In genomic region chr9:69758981-69759477, GRCh38 we compare ENCODE assay signal across 8 cellular contexts. TPM values are rescaled to one million over a fixed set of nuclear protein-coding genes. Genes with fewer than 3 reads are reported as not detected.
A peak's percentile ranks its signal among the peaks of the same experiment; 100 is the strongest.
DNase-seq lines count a peak whose midpoint lies in the region; ATAC-seq and TF ChIP-seq lines count a peak whose summit lies in the region.

No MANE protein-coding gene starts in this region.

- POLR2A ChIA-PET in Panc1 (lab: Charles Lee), result no interaction called here

- CTCF ChIA-PET in Panc1 (lab: Charles Lee), result no interaction called here

- no TSS peak for BruUV-seq in Panc1 (replicated peaks; lab: Mats Ljungman, UMichigan)

- H3K4me1 ChIP-seq in Panc1 (ENCODE audit: control insufficient read depth, insufficient read depth, low read length), result peaks cover 8% of the 10 kb centered on the region; the same call in 1 of the 2 replicates
- no peaks in the 10 kb centered on the region for H3K4me1 ChIP-seq in endodermal cell (ENCODE audit: control insufficient read depth, insufficient read depth, low read length)

- in situ Hi-C loops in Panc1 (cut with HindIII; ENCODE audit: low pct_unique_long_range_greater_than_20kb, low sequenced_read_pairs), result no loop called here

- H3K27ac Mint-ChIP-seq in endodermal cell, result peak overlapping the region; percentile 94
- peak overlapping the region; percentile 94 to 98 for H3K27ac Mint-ChIP-seq in natural killer cell treated with Interleukin-12 subunit alpha and Interleukin-12 subunit beta and Interleukin-15 and Interleukin-18, amount 100 ng/mL, for 72 hours

- H3K27ac ChIP-seq in Panc1 (ENCODE audit: low read length) (peak overlapping the region; percentile 90), endodermal cell (ENCODE audit: low read depth, low read length) (peak overlapping the region; percentile 88)

- H3K27me3 Mint-ChIP-seq in endodermal cell (ENCODE audit: insufficient read depth), result no peaks in the 10 kb centered on the region
- H3K27me3 Mint-ChIP-seq in natural killer cell treated with Interleukin-12 subunit alpha and Interleukin-12 subunit beta and Interleukin-15 and Interleukin-18, amount 100 ng/mL, for 72 hours, result no peaks in the 10 kb centered on the region

- H3K4me3 ChIP-seq in H7 (ENCODE audit: insufficient read depth, low read depth, low read length), result peak overlapping the region; percentile 83
- H3K4me3 ChIP-seq in Panc1 (ENCODE audit: low read depth in 2 of 2, low read length in 2 of 2), result peak overlapping the region; percentile 76 to 88
- H3K4me3 ChIP-seq in endodermal cell (ENCODE audit: low read length), result peak overlapping the region; percentile 100

- intact Hi-C loops in Panc1 (cut with micrococcal nuclease; ENCODE audit: unreplicated experiment), result loop anchor here (5.0 kb wide), 1 partner anchor 123 kb away; no protein-coding TSS in a partner anchor

- WGBS in endodermal cell (ENCODE audit: insufficient coverage in 1 of 2, insufficient read length in 1 of 2), 2 experiments, result 0 to 4% methylated on average over 8 of the region's 8 CpGs

- no peak for ATAC-seq in Panc1
- ATAC-seq in natural killer cell treated with Interleukin-12 subunit alpha and Interleukin-12 subunit beta and Interleukin-15 and Interleukin-18, amount 100 ng/mL, for 72 hours, result no peak

- H3K27me3 ChIP-seq in H7 (ENCODE audit: control insufficient read depth, insufficient read depth, low read length) (no peaks in the 10 kb centered on the region), Panc1 (ENCODE audit: control insufficient read depth, insufficient read depth, low read length) (no peaks in the 10 kb centered on the region), endodermal cell (ENCODE audit: control insufficient read depth, insufficient read depth, low read length, poor library complexity, severe bottlenecking) (no peaks in the 10 kb centered on the region)

- no peak for TF ChIP-seq CTCF in Panc1 (IDR thresholded peaks at IDR 0.05)
- no peak for TF ChIP-seq CTCF in endodermal cell (conservative IDR thresholded peaks at IDR 0.05)

- no peaks in the 10 kb centered on the region for H3K9me3 Mint-ChIP-seq in endodermal cell
- no peaks in the 10 kb centered on the region for H3K9me3 Mint-ChIP-seq in natural killer cell treated with Interleukin-12 subunit alpha and Interleukin-12 subunit beta and Interleukin-15 and Interleukin-18, amount 100 ng/mL, for 72 hours

- peaks cover 8% of the 10 kb centered on the region for H3K36me3 Mint-ChIP-seq in endodermal cell (ENCODE audit: low read depth)
- H3K36me3 Mint-ChIP-seq in natural killer cell treated with Interleukin-12 subunit alpha and Interleukin-12 subunit beta and Interleukin-15 and Interleukin-18, amount 100 ng/mL, for 72 hours, result peaks cover 5% of the 10 kb centered on the region

- peaks cover 23% of the 10 kb centered on the region for H3K4me1 Mint-ChIP-seq in endodermal cell
- H3K4me1 Mint-ChIP-seq in natural killer cell treated with Interleukin-12 subunit alpha and Interleukin-12 subunit beta and Interleukin-15 and Interleukin-18, amount 100 ng/mL, for 72 hours (ENCODE audit: low read depth in 2 of 2), result peaks cover 15 to 21% of the 10 kb centered on the region in 2 donors

- H3K4me3 Mint-ChIP-seq in endodermal cell, result peak overlapping the region; percentile 91
- peak overlapping the region; percentile 98 for H3K4me3 Mint-ChIP-seq in natural killer cell treated with Interleukin-12 subunit alpha and Interleukin-12 subunit beta and Interleukin-15 and Interleukin-18, amount 100 ng/mL, for 72 hours

- H3K36me3 ChIP-seq in H7 (replicated peaks; ENCODE audit: control insufficient read depth, insufficient read depth, low read length) (peaks cover 2% of the 10 kb centered on the region; the same call in 1 of the 2 replicates), Panc1 (ENCODE audit: control insufficient read depth, insufficient read depth, low read length) (no peaks in the 10 kb centered on the region; the same call in none of the 2 replicates), endodermal cell (ENCODE audit: control insufficient read depth, insufficient read depth, low read length) (no peaks in the 10 kb centered on the region)

- peak overlapping the region; percentile 84 for H3K9ac ChIP-seq in endodermal cell (ENCODE audit: extremely low read depth, low read length, poor library complexity, severe bottlenecking)

- DNase-seq in DMS114 treated with DMSO at 0.1 percent for 48 hours (lab: John Stamatoyannopoulos, UW; ENCODE audit: unreplicated experiment), result peak; percentile 5
- no peak for DNase-seq in H7
- DNase-seq in Panc1 (ENCODE audit: low read depth, low spot score), result peak; percentile 2
- DNase-seq in endodermal cell, result no peak
- no peak for DNase-seq in natural killer cell treated with Interleukin-12 subunit alpha and Interleukin-12 subunit beta and Interleukin-15 and Interleukin-18, amount 100 ng/mL, for 72 hours (ENCODE audit: low spot score)
- DNase-seq in mucosa of gallbladder (ENCODE audit: low spot score), result no peak
- no peak for DNase-seq in midbrain (lab: John Stamatoyannopoulos, UW)
- DNase-seq in iPS-NIHi11 (ENCODE audit: low spot score), result no peak

- H3K9me3 ChIP-seq in Panc1 (ENCODE audit: control insufficient read depth, insufficient read depth, low read depth, low read length), result no peaks in the 10 kb centered on the region
- no peaks in the 10 kb centered on the region for H3K9me3 ChIP-seq in endodermal cell (ENCODE audit: control insufficient read depth, low read length)

RNA-seq across cellular contexts. Expression of gene PTAR1, which starts 0.8 kb away (rescaled TPM):
- total RNA-seq in H7 (2014; rRNA removed; shearing (Covaris generic)), result 66.7 and 113 TPM in 2 replicates
- total RNA-seq in Panc1 (2021; ENCODE audit: unreplicated experiment) (26.0 TPM), endodermal cell (10 to 100 TPM; 73.7 to 81.6 TPM), mucosa of gallbladder (52.9 TPM)
- polyA plus RNA-seq in Panc1 (2012; ENCODE audit: insufficient read length), result 6.1 TPM
- 42.3 TPM for polyA plus RNA-seq in endodermal cell (2013, experiment 1 of 2)
- polyA plus RNA-seq in endodermal cell (2013, experiment 2 of 2), result 38.5 TPM
- 10 to 100 TPM; 34.8 to 52.1 TPM for total RNA-seq in natural killer cell treated with Interleukin-12 subunit alpha and Interleukin-12 subunit beta and Interleukin-15 and Interleukin-18, amount 100 ng/mL, for 72 hours

Comparison
In these comparisons a context has a peak if more than half of its experiments do, and no peak if none do; other contexts are left out.
1. DNase-seq: peak in DMS114 treated with DMSO at 0.1 percent for 48 hours (single experiment) and Panc1 (single experiment); none in H7 (single experiment), endodermal cell (single experiment), natural killer cell treated with Interleukin-12 subunit alpha and Interleukin-12 subunit beta and Interleukin-15 and Interleukin-18, amount 100 ng/mL, for 72 hours (single experiment), mucosa of gallbladder (single experiment), midbrain (single experiment) and iPS-NIHi11 (single experiment).
2. Peak in every context shown above with its lines, with median percentiles within 50 percentile points of each other: H3K4me3 ChIP-seq.